1 cellular context compared by ENCODE assay signal in the genomic region with DNA sequence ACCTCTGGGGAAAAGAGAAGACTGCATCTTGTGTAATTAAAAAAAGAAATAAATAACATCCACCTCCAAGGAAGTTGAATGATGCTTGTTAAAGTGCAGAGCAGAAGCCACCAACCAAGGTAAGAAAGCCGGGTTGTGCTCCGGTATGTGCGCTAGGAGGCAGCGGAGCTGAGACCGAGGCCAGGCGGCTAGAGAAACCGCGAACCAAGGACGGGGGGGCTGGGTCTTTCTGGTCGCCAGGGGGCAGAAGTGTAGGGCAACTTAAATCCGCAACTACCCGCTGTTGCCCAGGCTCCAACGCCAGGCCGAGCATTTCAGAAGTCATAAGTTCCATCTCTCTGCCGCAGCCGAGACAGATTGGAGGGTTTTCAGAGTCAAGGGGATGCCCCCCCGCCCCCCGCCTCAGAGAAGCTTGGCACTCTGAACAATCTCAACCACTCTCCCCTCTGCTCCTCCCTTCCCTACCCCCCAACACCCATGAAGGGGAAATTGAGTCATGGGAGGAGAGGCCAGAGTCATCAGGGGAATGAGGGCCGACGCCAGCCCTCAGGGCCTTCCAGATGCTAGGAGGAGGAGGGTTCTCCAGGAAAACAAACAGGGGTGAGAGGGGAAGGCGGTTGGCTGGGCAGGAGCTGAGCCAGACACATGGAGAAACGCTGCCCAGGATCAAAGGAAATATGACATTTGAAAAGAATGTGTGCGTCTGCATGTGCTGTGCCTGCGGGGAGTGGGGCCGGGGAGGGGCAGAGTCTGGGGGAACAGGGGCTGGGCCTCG.
TF ChIP-seq lines count a peak whose summit lies in the region.

No MANE protein-coding gene starts in this region.

TF ChIP-seq in HepG2, 621 proteins besides CTCF, POLR2A, EP300 and RAD21 (continued from another document and continues in another):
- TF ChIP-seq, protein P1, sequence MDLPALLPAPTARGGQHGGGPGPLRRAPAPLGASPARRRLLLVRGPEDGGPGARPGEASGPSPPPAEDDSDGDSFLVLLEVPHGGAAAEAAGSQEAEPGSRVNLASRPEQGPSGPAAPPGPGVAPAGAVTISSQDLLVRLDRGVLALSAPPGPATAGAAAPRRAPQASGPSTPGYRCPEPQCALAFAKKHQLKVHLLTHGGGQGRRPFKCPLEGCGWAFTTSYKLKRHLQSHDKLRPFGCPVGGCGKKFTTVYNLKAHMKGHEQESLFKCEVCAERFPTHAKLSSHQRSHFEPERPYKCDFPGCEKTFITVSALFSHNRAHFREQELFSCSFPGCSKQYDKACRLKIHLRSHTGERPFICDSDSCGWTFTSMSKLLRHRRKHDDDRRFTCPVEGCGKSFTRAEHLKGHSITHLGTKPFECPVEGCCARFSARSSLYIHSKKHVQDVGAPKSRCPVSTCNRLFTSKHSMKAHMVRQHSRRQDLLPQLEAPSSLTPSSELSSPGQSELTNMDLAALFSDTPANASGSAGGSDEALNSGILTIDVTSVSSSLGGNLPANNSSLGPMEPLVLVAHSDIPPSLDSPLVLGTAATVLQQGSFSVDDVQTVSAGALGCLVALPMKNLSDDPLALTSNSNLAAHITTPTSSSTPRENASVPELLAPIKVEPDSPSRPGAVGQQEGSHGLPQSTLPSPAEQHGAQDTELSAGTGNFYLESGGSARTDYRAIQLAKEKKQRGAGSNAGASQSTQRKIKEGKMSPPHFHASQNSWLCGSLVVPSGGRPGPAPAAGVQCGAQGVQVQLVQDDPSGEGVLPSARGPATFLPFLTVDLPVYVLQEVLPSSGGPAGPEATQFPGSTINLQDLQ (CRISPR knock-in tag; IDR thresholded peaks at IDR 0.05), result no peak
- TF ChIP-seq, protein P2, sequence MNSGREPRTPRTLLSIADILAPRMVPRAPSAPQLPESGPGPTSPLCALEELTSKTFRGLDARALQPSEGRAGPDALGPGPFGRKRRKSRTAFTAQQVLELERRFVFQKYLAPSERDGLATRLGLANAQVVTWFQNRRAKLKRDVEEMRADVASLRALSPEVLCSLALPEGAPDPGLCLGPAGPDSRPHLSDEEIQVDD (CRISPR knock-in tag; IDR thresholded peaks at IDR 0.05; ENCODE audit: borderline replicate concordance), result no peak; the same call in 1 of the 2 replicates
- TF ChIP-seq KLF11 (CRISPR knock-in tag; IDR thresholded peaks at IDR 0.05), result no peak
- TF ChIP-seq ZNF501 (CRISPR knock-in tag; IDR thresholded peaks at IDR 0.05), result peak; percentile 95
- TF ChIP-seq, protein P3, sequence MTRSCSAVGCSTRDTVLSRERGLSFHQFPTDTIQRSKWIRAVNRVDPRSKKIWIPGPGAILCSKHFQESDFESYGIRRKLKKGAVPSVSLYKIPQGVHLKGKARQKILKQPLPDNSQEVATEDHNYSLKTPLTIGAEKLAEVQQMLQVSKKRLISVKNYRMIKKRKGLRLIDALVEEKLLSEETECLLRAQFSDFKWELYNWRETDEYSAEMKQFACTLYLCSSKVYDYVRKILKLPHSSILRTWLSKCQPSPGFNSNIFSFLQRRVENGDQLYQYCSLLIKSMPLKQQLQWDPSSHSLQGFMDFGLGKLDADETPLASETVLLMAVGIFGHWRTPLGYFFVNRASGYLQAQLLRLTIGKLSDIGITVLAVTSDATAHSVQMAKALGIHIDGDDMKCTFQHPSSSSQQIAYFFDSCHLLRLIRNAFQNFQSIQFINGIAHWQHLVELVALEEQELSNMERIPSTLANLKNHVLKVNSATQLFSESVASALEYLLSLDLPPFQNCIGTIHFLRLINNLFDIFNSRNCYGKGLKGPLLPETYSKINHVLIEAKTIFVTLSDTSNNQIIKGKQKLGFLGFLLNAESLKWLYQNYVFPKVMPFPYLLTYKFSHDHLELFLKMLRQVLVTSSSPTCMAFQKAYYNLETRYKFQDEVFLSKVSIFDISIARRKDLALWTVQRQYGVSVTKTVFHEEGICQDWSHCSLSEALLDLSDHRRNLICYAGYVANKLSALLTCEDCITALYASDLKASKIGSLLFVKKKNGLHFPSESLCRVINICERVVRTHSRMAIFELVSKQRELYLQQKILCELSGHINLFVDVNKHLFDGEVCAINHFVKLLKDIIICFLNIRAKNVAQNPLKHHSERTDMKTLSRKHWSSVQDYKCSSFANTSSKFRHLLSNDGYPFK (CRISPR knock-in tag; IDR thresholded peaks at IDR 0.05; ENCODE audit: borderline replicate concordance), result peak; percentile 66; the same call in 1 of the 2 replicates
- peak; percentile 69; the same call in 1 of the 2 replicates for TF ChIP-seq ZNF761 (CRISPR knock-in tag; conservative IDR thresholded peaks at IDR 0.05)
- peak; percentile 96 for TF ChIP-seq DNMT1 (CRISPR knock-in tag; IDR thresholded peaks at IDR 0.05)
- TF ChIP-seq ZMYM2 (CRISPR knock-in tag; IDR thresholded peaks at IDR 0.05), result no peak
- peak; percentile 87 for TF ChIP-seq KAT8 (CRISPR knock-in tag; IDR thresholded peaks at IDR 0.05)
- TF ChIP-seq ZFYVE20 (CRISPR knock-in tag; IDR thresholded peaks at IDR 0.05; ENCODE audit: borderline replicate concordance, low read depth), result no peak
- TF ChIP-seq ZFP82 (CRISPR knock-in tag; IDR thresholded peaks at IDR 0.05; ENCODE audit: borderline replicate concordance), result 0 out of 2 replicates have a peak, but pooled peaks have one; percentile 32
- TF ChIP-seq ZNF775 (CRISPR knock-in tag; IDR thresholded peaks at IDR 0.05; ENCODE audit: borderline replicate concordance), result 0 out of 2 replicates have a peak, but pooled peaks have one; percentile 21
- TF ChIP-seq, protein P4, sequence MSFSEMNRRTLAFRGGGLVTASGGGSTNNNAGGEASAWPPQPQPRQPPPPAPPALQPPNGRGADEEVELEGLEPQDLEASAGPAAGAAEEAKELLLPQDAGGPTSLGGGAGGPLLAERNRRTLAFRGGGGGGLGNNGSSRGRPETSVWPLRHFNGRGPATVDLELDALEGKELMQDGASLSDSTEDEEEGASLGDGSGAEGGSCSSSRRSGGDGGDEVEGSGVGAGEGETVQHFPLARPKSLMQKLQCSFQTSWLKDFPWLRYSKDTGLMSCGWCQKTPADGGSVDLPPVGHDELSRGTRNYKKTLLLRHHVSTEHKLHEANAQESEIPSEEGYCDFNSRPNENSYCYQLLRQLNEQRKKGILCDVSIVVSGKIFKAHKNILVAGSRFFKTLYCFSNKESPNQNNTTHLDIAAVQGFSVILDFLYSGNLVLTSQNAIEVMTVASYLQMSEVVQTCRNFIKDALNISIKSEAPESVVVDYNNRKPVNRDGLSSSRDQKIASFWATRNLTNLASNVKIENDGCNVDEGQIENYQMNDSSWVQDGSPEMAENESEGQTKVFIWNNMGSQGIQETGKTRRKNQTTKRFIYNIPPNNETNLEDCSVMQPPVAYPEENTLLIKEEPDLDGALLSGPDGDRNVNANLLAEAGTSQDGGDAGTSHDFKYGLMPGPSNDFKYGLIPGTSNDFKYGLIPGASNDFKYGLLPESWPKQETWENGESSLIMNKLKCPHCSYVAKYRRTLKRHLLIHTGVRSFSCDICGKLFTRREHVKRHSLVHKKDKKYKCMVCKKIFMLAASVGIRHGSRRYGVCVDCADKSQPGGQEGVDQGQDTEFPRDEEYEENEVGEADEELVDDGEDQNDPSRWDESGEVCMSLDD (CRISPR knock-in tag; IDR thresholded peaks at IDR 0.05; ENCODE audit: borderline replicate concordance), result no peak; the same call in 1 of the 2 replicates
- TF ChIP-seq HMG20B (CRISPR knock-in tag; conservative IDR thresholded peaks at IDR 0.05), result no peak
- TF ChIP-seq ZNF234 (CRISPR knock-in tag; conservative IDR thresholded peaks at IDR 0.05), result no peak
- TF ChIP-seq SSRP1 (CRISPR knock-in tag; IDR thresholded peaks at IDR 0.05), result peak; percentile 96
- TF ChIP-seq BCL6 (CRISPR knock-in tag; IDR thresholded peaks at IDR 0.05), result peak; percentile 50; the same call in 1 of the 2 replicates
- no peak for TF ChIP-seq POLR2AphosphoS2 (IDR thresholded peaks at IDR 0.05; ENCODE audit: low read depth, low read length)
- TF ChIP-seq, protein P5, sequence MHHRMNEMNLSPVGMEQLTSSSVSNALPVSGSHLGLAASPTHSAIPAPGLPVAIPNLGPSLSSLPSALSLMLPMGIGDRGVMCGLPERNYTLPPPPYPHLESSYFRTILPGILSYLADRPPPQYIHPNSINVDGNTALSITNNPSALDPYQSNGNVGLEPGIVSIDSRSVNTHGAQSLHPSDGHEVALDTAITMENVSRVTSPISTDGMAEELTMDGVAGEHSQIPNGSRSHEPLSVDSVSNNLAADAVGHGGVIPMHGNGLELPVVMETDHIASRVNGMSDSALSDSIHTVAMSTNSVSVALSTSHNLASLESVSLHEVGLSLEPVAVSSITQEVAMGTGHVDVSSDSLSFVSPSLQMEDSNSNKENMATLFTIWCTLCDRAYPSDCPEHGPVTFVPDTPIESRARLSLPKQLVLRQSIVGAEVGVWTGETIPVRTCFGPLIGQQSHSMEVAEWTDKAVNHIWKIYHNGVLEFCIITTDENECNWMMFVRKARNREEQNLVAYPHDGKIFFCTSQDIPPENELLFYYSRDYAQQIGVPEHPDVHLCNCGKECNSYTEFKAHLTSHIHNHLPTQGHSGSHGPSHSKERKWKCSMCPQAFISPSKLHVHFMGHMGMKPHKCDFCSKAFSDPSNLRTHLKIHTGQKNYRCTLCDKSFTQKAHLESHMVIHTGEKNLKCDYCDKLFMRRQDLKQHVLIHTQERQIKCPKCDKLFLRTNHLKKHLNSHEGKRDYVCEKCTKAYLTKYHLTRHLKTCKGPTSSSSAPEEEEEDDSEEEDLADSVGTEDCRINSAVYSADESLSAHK (CRISPR knock-in tag; IDR thresholded peaks at IDR 0.05; ENCODE audit: borderline replicate concordance), result peak; percentile 69; the same call in 1 of the 2 replicates
- TF ChIP-seq CBX5 (CRISPR knock-in tag; IDR thresholded peaks at IDR 0.05; ENCODE audit: borderline replicate concordance), result peak; percentile 97
- TF ChIP-seq ZNF329 (CRISPR knock-in tag; IDR thresholded peaks at IDR 0.05; ENCODE audit: low read depth), result no peak
- no peak for TF ChIP-seq ZNF530 (CRISPR knock-in tag; IDR thresholded peaks at IDR 0.05; ENCODE audit: low read depth)
- TF ChIP-seq, protein P6, sequence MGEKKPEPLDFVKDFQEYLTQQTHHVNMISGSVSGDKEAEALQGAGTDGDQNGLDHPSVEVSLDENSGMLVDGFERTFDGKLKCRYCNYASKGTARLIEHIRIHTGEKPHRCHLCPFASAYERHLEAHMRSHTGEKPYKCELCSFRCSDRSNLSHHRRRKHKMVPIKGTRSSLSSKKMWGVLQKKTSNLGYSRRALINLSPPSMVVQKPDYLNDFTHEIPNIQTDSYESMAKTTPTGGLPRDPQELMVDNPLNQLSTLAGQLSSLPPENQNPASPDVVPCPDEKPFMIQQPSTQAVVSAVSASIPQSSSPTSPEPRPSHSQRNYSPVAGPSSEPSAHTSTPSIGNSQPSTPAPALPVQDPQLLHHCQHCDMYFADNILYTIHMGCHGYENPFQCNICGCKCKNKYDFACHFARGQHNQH (CRISPR knock-in tag; IDR thresholded peaks at IDR 0.05), result peak; percentile 83
- TF ChIP-seq, protein P7, sequence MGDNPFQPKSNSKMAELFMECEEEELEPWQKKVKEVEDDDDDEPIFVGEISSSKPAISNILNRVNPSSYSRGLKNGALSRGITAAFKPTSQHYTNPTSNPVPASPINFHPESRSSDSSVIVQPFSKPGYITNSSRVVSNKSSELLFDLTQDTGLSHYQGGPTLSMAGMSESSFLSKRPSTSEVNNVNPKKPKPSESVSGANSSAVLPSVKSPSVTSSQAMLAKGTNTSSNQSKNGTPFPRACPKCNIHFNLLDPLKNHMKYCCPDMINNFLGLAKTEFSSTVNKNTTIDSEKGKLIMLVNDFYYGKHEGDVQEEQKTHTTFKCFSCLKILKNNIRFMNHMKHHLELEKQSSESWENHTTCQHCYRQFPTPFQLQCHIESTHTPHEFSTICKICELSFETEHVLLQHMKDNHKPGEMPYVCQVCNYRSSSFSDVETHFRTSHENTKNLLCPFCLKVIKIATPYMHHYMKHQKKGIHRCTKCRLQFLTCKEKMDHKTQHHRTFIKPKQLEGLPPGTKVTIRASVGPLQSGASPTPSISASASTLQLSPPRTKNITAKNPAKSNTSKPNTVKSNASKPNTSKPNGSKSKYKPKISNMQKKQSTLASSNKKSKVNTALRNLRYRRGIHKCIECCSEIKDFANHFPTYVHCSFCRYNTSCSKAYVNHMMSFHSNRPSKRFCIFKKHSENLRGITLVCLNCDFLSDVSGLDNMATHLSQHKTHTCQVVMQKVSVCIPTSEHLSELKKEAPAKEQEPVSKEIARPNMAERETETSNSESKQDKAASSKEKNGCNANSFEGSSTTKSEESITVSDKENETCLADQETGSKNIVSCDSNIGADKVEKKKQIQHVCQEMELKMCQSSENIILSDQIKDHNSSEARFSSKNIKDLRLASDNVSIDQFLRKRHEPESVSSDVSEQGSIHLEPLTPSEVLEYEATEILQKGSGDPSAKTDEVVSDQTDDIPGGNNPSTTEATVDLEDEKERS (CRISPR knock-in tag; IDR thresholded peaks at IDR 0.05), result peak; percentile 65; the same call in 1 of the 2 replicates
- TF ChIP-seq ZNF7 (CRISPR knock-in tag; IDR thresholded peaks at IDR 0.05), result no peak
- peak; percentile 94; the same call in 1 of the 2 replicates for TF ChIP-seq MTA1 (CRISPR knock-in tag; IDR thresholded peaks at IDR 0.05; ENCODE audit: borderline replicate concordance)
- TF ChIP-seq KLF13 (CRISPR knock-in tag; IDR thresholded peaks at IDR 0.05), result no peak
- peak; percentile 31; the same call in 1 of the 2 replicates for TF ChIP-seq TCF7 (IDR thresholded peaks at IDR 0.05; ENCODE audit: low read depth)
- TF ChIP-seq, protein P8, sequence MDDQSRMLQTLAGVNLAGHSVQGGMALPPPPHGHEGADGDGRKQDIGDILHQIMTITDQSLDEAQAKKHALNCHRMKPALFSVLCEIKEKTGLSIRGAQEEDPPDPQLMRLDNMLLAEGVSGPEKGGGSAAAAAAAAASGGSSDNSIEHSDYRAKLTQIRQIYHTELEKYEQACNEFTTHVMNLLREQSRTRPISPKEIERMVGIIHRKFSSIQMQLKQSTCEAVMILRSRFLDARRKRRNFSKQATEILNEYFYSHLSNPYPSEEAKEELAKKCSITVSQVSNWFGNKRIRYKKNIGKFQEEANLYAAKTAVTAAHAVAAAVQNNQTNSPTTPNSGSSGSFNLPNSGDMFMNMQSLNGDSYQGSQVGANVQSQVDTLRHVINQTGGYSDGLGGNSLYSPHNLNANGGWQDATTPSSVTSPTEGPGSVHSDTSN (CRISPR knock-in tag; IDR thresholded peaks at IDR 0.05; ENCODE audit: borderline replicate concordance), result no peak
